ENCODE assay signal across 19 cellular contexts in the genomic region with DNA sequence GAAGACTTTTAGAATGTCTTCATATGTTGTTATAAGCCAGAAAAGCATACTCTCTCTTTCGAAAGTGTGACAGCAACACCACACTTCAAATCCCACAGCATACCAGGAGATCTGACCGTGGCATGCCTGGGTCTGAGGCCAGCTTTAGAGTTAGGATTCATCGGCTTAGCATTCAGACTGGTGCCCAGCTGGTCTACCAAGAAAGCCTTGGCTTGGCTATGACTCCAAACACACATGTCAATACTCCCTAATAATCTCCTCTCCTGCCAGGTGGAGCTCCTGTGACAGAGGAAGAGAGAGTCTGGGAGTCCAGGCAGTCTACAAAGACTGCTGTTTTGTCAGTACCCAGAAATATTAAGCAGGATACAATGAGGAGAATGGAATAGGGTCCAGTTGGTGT.
DNase-seq lines count a peak whose midpoint lies in the region; ATAC-seq, FAIRE-seq and TF ChIP-seq lines count a peak whose summit lies in the region.
"Had no signal": no experiment of that assay in that cellular context is flagged by ENCODE, and none has a peak within 500 bp of the region (broad histone marks: within the 10 kb centered on the region; RNA-seq: fewer than 3 reads in every experiment).

No MANE protein-coding gene starts in this region.

- H2AFZ ChIP-seq in astrocyte (ENCODE audit: low read depth, low read length): no peak overlapping the region

- no peak overlapping the region for H3K4me2 ChIP-seq in astrocyte (ENCODE audit: low read length)

- no peaks in the 10 kb centered on the region for H3K36me3 Mint-ChIP-seq in astrocyte (ENCODE audit: low read depth, unreplicated experiment)

- H3K27me3 Mint-ChIP-seq in astrocyte (ENCODE audit: low read depth, unreplicated experiment): no peaks in the 10 kb centered on the region
- H3K27me3 Mint-ChIP-seq: activated CD4-positive, alpha-beta T cell treated with anti-CD3 and anti-CD28 coated beads, Interleukin-2, amount 10 ng/mL, durations not matched to agents 7 days and 5 days had no signal

- no peaks in the 10 kb centered on the region for H3K4me1 ChIP-seq in astrocyte (ENCODE audit: insufficient read depth, low read length)
- H3K4me1 ChIP-seq: psoas muscle, spleen had no signal

- H3K27me3 ChIP-seq in astrocyte (ENCODE audit: insufficient read depth, low read length): no peaks in the 10 kb centered on the region
- H3K27me3 ChIP-seq: dorsolateral prefrontal cortex, spleen had no signal

- H3K4me3 ChIP-seq in AG10803 (ENCODE audit: low read length) (no peak overlapping the region), astrocyte (ENCODE audit: insufficient read depth, low read depth, low read length) (no peak overlapping the region)
- H3K4me3 ChIP-seq: dorsolateral prefrontal cortex, psoas muscle, spleen had no signal

- DNase-seq in AG10803 (ENCODE audit: low read depth) (peak; percentile 93), LHCN-M2 (ENCODE audit: low read depth) (peak; percentile 81), astrocyte (ENCODE audit: low read depth) (peak; percentile 41), myocyte (ENCODE audit: low read depth) (peak; percentile 96), kidney glomerular epithelial cell (lab: John Stamatoyannopoulos, UW) (no peak), DMS79 treated with DMSO at 0.1 percent for 48 hours (lab: John Stamatoyannopoulos, UW) (no peak)
- no peak for DNase-seq in stimulated activated CD4-positive, alpha-beta T cell treated with anti-CD3 and anti-CD28 coated beads, Interleukin-2, amount 100 ng/mL, for 24 hours
- DNase-seq: activated CD4-positive, alpha-beta T cell treated with anti-CD3 and anti-CD28 coated beads, Interleukin-2, amount 10 ng/mL, durations not matched to agents 7 days and 5 days; activated CD8-positive, alpha-beta memory T cell treated with anti-CD3 and anti-CD28 coated beads, Interleukin-2, amount 50 U/mL, for 4 hours; dorsolateral prefrontal cortex; H7; NCI-H187 treated with DMSO at 0.1 percent for 48 hours; psoas muscle; SIG-M5; spleen had no signal

- H3K27ac Mint-ChIP-seq in astrocyte (ENCODE audit: unreplicated experiment): no peak overlapping the region
- H3K27ac Mint-ChIP-seq: activated CD4-positive, alpha-beta T cell treated with anti-CD3 and anti-CD28 coated beads, Interleukin-2, amount 10 ng/mL, durations not matched to agents 7 days and 5 days; mesothelial cell of epicardium had no signal

- H3K27ac ChIP-seq in astrocyte (ENCODE audit: low read depth, low read length): no peak overlapping the region
- H3K27ac ChIP-seq: dorsolateral prefrontal cortex, epithelial cell of prostate, psoas muscle, spleen had no signal

- FAIRE-seq in astrocyte (lab: Jason Lieb, UNC): no peak

- H3K4me1 Mint-ChIP-seq in astrocyte (ENCODE audit: low read depth, unreplicated experiment): peaks cover 3% of the 10 kb centered on the region
- H3K4me1 Mint-ChIP-seq: activated CD4-positive, alpha-beta T cell treated with anti-CD3 and anti-CD28 coated beads, Interleukin-2, amount 10 ng/mL, durations not matched to agents 7 days and 5 days had no signal

- H3K9me3 Mint-ChIP-seq in astrocyte (ENCODE audit: unreplicated experiment): peaks cover 4% of the 10 kb centered on the region
- H3K9me3 Mint-ChIP-seq: activated CD4-positive, alpha-beta T cell treated with anti-CD3 and anti-CD28 coated beads, Interleukin-2, amount 10 ng/mL, durations not matched to agents 7 days and 5 days had no signal

- no peaks in the 10 kb centered on the region for H3K9me3 ChIP-seq in astrocyte (ENCODE audit: insufficient read depth, low read depth, low read length)

- peak; percentile 13; the same call in 1 of the 2 replicates for TF ChIP-seq CTCF in AG10803 (conservative IDR thresholded peaks at IDR 0.05; ENCODE audit: low read length)
- TF ChIP-seq CTCF in astrocyte (IDR thresholded peaks at IDR 0.05; ENCODE audit: insufficient read depth, low read depth, low read length): no peak

- no peak overlapping the region for H3K4me3 Mint-ChIP-seq in astrocyte (ENCODE audit: unreplicated experiment)
- H3K4me3 Mint-ChIP-seq: activated CD4-positive, alpha-beta T cell treated with anti-CD3 and anti-CD28 coated beads, Interleukin-2, amount 10 ng/mL, durations not matched to agents 7 days and 5 days; mesothelial cell of epicardium had no signal

- H3K79me2 ChIP-seq in astrocyte (ENCODE audit: insufficient read depth, low read length): no peaks in the 10 kb centered on the region

- H4K20me1 ChIP-seq in astrocyte (ENCODE audit: insufficient read depth, low read length): no peaks in the 10 kb centered on the region

- H3K36me3 ChIP-seq in astrocyte (ENCODE audit: insufficient read depth, low read length): no peaks in the 10 kb centered on the region
- H3K36me3 ChIP-seq: spleen had no signal

- ATAC-seq in HG02973 (IDR thresholded peaks at IDR 0.05; ENCODE audit: unreplicated experiment): no peak
- ATAC-seq: left lobe of liver, psoas muscle had no signal

- no peak overlapping the region for H3K9ac ChIP-seq in astrocyte (ENCODE audit: low read length)

Comparison
In these comparisons a context has a peak if more than half of its experiments do, and no peak if none do; other contexts are left out.
1. DNase-seq: peak in AG10803 (single experiment), LHCN-M2 (single experiment), astrocyte (single experiment) and myocyte (single experiment); none in kidney glomerular epithelial cell (single experiment), DMS79 treated with DMSO at 0.1 percent for 48 hours (single experiment) and stimulated activated CD4-positive, alpha-beta T cell treated with anti-CD3 and anti-CD28 coated beads, Interleukin-2, amount 100 ng/mL, for 24 hours (0 of 2).